Comparison of ENCODE assay signal across 24 cellular contexts in the genomic region with DNA sequence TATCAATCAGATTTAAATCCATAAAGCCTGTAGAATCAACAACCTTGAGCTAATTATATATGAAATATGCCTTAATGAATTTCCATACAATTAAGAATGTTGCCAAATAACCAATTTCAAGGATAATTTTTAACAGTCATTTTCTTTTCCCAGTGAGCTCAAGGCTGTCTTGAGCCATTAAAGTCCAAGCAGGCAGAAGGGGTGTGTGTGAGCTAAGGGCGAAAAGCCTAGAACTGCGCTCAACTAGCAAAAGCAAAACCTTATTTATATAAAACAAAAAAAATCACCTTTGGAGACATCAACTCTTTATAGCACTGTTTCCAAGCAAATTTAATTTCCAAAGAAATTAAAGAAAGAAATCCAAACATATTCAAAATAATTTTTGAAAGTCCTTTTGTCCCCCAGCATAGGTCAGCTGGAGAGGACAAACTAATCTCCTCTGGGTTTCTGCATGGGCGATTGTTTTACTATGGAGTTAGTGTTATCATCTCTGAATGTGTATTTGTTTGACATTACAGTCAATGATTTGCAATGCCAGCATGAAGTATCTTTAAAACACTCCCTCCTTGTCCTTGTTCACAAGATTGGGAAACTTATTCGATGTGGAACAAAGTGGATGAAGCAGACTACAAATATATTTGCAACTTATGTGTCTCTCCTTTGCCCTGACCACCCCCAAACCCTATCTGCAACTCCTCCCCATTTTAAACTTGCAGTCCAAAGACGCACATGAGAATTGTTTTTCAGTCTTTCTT. TPM values are rescaled to one million over a fixed set of nuclear protein-coding genes. Genes with fewer than 3 reads are reported as not detected.
DNase-seq lines count a peak whose midpoint lies in the region; ATAC-seq and TF ChIP-seq lines count a peak whose summit lies in the region.
"Had no signal": no experiment of that assay in that cellular context is flagged by ENCODE, and none has a peak within 500 bp of the region (broad histone marks: within the 10 kb centered on the region; RNA-seq: fewer than 3 reads in every experiment).

No MANE protein-coding gene starts in this region.

- H3K4me3 Mint-ChIP-seq in WTC11, result peak overlapping the region; percentile 76
- H3K4me3 Mint-ChIP-seq: activated CD4-positive, alpha-beta T cell treated with anti-CD3 and anti-CD28 coated beads, Interleukin-2, amount 10 ng/mL, durations not matched to agents 7 days and 5 days had no signal

- H3K9ac ChIP-seq in HUES6 (ENCODE audit: low read length), result no peak overlapping the region

- POLR2A ChIA-PET in WTC11 (lab: Charles Lee), result interaction anchor here (0.8 to 1.4 kb wide), 2 partner anchors 12 to 269 kb away, joined by 3 to 4 read pairs; no protein-coding TSS in a partner anchor

- no peaks in the 10 kb centered on the region for H3K36me3 Mint-ChIP-seq in WTC11

- H3K27ac Mint-ChIP-seq in WTC11, result no peak overlapping the region
- H3K27ac Mint-ChIP-seq: activated CD4-positive, alpha-beta T cell treated with anti-CD3 and anti-CD28 coated beads, Interleukin-2, amount 10 ng/mL, durations not matched to agents 7 days and 5 days; CD4-positive, alpha-beta memory T cell; immature natural killer cell had no signal

- H3K4me3 ChIP-seq in HUES6 (ENCODE audit: low read depth, low read length) (peak overlapping the region; percentile 66; the same call in 1 of the 2 replicates), left lung (no peak overlapping the region)

- H3K4me1 ChIP-seq in HUES6 (ENCODE audit: control insufficient read depth, insufficient read depth, low read length) (peaks cover 49% of the 10 kb centered on the region), left lung (peaks cover 5 to 18% of the 10 kb centered on the region in 2 donors)

- no peaks in the 10 kb centered on the region for H3K9me3 Mint-ChIP-seq in WTC11

- TF ChIP-seq CTCF in WTC11 (IDR thresholded peaks at IDR 0.05) (no peak), left lung (IDR thresholded peaks at IDR 0.05) (no peak)

- H3K36me3 ChIP-seq in HUES6 (ENCODE audit: control insufficient read depth, insufficient read depth, low read length) (no peaks in the 10 kb centered on the region), left lung (no peaks in the 10 kb centered on the region)
- H3K36me3 ChIP-seq: right atrium auricular region, stomach, transverse colon had no signal

- DNase-seq in WTC11 (ENCODE audit: low spot score), result no peak
- DNase-seq in left kidney (ENCODE audit: low read depth, low spot score), result peak; percentile 8
- peak; percentile 37 for DNase-seq in retina
- no peak for DNase-seq in effector CD4-positive, alpha-beta T cell
- DNase-seq in dedifferentiated amniotic fluid mesenchymal stem cell (ENCODE audit: extremely low spot score), result no peak
- no peak for DNase-seq in left lung
- DNase-seq in NOMO-1 (lab: John Stamatoyannopoulos, UW; ENCODE audit: unreplicated experiment in 2 of 2), result no peak
- DNase-seq: activated CD4-positive, alpha-beta T cell treated with anti-CD3 and anti-CD28 coated beads, Interleukin-2, amount 10 ng/mL, durations not matched to agents 7 days and 5 days; activated CD8-positive, alpha-beta memory T cell treated with anti-CD3 and anti-CD28 coated beads, Interleukin-2, amount 50 U/mL, for 4 hours; activated effector memory CD4-positive, alpha-beta T cell treated with Interleukin-2 at 50 U/mL for 16 hours; CD4-positive, alpha-beta memory T cell; DMS153; immature natural killer cell; KBM-7; NCI-H146; NCI-H2171; stomach; transverse colon had no signal

- peaks cover 100% of the 10 kb centered on the region for H3K27me3 Mint-ChIP-seq in WTC11 (ENCODE audit: low read depth)

- ATAC-seq in WTC11 (no peak), left lung (no peak)

- CTCF ChIA-PET in WTC11 (lab: Charles Lee), result no interaction called here

- no peak overlapping the region for H3K27ac ChIP-seq in HUES6 (ENCODE audit: low read depth, low read length)
- no peak overlapping the region for H3K27ac ChIP-seq in left lung
- H3K27ac ChIP-seq: coronary artery, stomach had no signal

- H3K27me3 ChIP-seq in HUES6 (ENCODE audit: control insufficient read depth, insufficient read depth, low read length), result peaks cover 98% of the 10 kb centered on the region
- peaks cover 100% of the 10 kb centered on the region in 2 donors for H3K27me3 ChIP-seq in left lung

- H3K9me3 ChIP-seq in HUES6 (ENCODE audit: control insufficient read depth, insufficient read depth, low read depth, low read length) (no peaks in the 10 kb centered on the region), left lung (no peaks in the 10 kb centered on the region)
- H3K9me3 ChIP-seq: right atrium auricular region, transverse colon had no signal

- intact Hi-C loops in left lung (cut with DNase I), result no loop called here

- peaks cover 77% of the 10 kb centered on the region for H3K4me1 Mint-ChIP-seq in WTC11

TF ChIP-seq in WTC11, 78 proteins besides CTCF, POLR2A, EP300 and RAD21:
- TF ChIP-seq, protein P1, sequence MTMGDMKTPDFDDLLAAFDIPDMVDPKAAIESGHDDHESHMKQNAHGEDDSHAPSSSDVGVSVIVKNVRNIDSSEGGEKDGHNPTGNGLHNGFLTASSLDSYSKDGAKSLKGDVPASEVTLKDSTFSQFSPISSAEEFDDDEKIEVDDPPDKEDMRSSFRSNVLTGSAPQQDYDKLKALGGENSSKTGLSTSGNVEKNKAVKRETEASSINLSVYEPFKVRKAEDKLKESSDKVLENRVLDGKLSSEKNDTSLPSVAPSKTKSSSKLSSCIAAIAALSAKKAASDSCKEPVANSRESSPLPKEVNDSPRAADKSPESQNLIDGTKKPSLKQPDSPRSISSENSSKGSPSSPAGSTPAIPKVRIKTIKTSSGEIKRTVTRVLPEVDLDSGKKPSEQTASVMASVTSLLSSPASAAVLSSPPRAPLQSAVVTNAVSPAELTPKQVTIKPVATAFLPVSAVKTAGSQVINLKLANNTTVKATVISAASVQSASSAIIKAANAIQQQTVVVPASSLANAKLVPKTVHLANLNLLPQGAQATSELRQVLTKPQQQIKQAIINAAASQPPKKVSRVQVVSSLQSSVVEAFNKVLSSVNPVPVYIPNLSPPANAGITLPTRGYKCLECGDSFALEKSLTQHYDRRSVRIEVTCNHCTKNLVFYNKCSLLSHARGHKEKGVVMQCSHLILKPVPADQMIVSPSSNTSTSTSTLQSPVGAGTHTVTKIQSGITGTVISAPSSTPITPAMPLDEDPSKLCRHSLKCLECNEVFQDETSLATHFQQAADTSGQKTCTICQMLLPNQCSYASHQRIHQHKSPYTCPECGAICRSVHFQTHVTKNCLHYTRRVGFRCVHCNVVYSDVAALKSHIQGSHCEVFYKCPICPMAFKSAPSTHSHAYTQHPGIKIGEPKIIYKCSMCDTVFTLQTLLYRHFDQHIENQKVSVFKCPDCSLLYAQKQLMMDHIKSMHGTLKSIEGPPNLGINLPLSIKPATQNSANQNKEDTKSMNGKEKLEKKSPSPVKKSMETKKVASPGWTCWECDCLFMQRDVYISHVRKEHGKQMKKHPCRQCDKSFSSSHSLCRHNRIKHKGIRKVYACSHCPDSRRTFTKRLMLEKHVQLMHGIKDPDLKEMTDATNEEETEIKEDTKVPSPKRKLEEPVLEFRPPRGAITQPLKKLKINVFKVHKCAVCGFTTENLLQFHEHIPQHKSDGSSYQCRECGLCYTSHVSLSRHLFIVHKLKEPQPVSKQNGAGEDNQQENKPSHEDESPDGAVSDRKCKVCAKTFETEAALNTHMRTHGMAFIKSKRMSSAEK (CRISPR knock-in tag; IDR thresholded peaks at IDR 0.05; ENCODE audit: borderline replicate concordance), result no peak
- TF ChIP-seq, protein P2, sequence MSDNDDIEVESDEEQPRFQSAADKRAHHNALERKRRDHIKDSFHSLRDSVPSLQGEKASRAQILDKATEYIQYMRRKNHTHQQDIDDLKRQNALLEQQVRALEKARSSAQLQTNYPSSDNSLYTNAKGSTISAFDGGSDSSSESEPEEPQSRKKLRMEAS (CRISPR knock-in tag; IDR thresholded peaks at IDR 0.05), result no peak
- TF ChIP-seq, protein P3, sequence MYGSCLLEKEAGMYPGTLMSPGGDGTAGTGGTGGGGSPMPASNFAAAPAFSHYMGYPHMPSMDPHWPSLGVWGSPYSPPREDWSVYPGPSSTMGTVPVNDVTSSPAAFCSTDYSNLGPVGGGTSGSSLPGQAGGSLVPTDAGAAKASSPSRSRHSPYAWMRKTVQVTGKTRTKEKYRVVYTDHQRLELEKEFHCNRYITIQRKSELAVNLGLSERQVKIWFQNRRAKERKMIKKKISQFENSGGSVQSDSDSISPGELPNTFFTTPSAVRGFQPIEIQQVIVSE (CRISPR knock-in tag; IDR thresholded peaks at IDR 0.05; ENCODE audit: borderline replicate concordance), result no peak
- TF ChIP-seq NR1H2 (CRISPR knock-in tag; IDR thresholded peaks at IDR 0.05) (no peak), ZNF121 (CRISPR knock-in tag; IDR thresholded peaks at IDR 0.05) (no peak), SMAD4 (CRISPR knock-in tag; IDR thresholded peaks at IDR 0.05) (no peak), ZNF396 (CRISPR knock-in tag; IDR thresholded peaks at IDR 0.05; ENCODE audit: borderline replicate concordance) (no peak), CREB1 (CRISPR knock-in tag; IDR thresholded peaks at IDR 0.05) (no peak), CREM (CRISPR knock-in tag; IDR thresholded peaks at IDR 0.05) (no peak), PRRX2 (CRISPR knock-in tag; IDR thresholded peaks at IDR 0.05) (no peak)
- TF ChIP-seq, protein P4, sequence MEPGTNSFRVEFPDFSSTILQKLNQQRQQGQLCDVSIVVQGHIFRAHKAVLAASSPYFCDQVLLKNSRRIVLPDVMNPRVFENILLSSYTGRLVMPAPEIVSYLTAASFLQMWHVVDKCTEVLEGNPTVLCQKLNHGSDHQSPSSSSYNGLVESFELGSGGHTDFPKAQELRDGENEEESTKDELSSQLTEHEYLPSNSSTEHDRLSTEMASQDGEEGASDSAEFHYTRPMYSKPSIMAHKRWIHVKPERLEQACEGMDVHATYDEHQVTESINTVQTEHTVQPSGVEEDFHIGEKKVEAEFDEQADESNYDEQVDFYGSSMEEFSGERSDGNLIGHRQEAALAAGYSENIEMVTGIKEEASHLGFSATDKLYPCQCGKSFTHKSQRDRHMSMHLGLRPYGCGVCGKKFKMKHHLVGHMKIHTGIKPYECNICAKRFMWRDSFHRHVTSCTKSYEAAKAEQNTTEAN (CRISPR knock-in tag; IDR thresholded peaks at IDR 0.05), result no peak
- TF ChIP-seq, protein P5, sequence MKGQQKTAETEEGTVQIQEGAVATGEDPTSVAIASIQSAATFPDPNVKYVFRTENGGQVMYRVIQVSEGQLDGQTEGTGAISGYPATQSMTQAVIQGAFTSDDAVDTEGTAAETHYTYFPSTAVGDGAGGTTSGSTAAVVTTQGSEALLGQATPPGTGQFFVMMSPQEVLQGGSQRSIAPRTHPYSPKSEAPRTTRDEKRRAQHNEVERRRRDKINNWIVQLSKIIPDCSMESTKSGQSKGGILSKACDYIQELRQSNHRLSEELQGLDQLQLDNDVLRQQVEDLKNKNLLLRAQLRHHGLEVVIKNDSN (CRISPR knock-in tag; IDR thresholded peaks at IDR 0.05), result no peak
TF ChIP-seq in WTC11: peak in this region for 0.

RNA-seq across cellular contexts. Expression of a gene that starts 1.3 kb away (rescaled TPM):
- total RNA-seq in WTC11 (2021) (11.3 to 24.9 TPM (median 12.2 TPM) in 3 replicates), left lung (not detected)
- total RNA-seq: activated CD4-positive, alpha-beta T cell treated with anti-CD3 and anti-CD28 coated beads, Interleukin-2, amount 10 ng/mL, durations not matched to agents 7 days and 5 days; CD4-positive, alpha-beta memory T cell; G401; liver; osteocyte had no signal

Comparison
In these comparisons a context has a peak if more than half of its experiments do, and no peak if none do; other contexts are left out.
1. DNase-seq: peak in left kidney (single experiment) and retina (single experiment); none in WTC11 (single experiment), effector CD4-positive, alpha-beta T cell (single experiment), dedifferentiated amniotic fluid mesenchymal stem cell (single experiment), left lung (0 of 2) and NOMO-1 (0 of 2).
2. RNA of a gene that starts 1.3 kb away (total RNA-seq): 11.3 to 24.9 TPM in WTC11; not detected in left lung; every median in the first group is over 10 times any median in the second.